Comparison of ENCODE assay signal across 18 cellular contexts in the genomic region with DNA sequence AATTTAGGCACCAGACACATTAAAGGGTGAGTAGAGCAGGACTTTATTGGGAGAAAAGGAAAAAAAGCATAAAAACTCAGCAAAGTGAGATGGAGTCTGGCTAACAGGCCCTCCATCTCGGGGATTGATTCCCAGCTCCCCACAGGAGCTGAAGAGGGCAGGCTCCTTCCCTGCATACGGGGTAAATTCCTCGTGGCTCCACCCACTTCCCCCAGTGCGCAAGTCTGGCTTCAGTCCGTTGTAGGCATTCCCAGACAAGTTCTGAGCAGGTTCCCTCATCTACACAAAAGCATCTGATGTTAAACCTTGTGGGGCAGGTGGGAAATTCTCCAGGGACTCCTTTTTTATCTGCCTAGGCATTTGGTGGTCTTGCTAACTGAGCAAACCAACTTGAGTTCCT.
"Had no signal": no experiment of that assay in that cellular context is flagged by ENCODE, and none has a peak within 500 bp of the region (broad histone marks: within the 10 kb centered on the region; RNA-seq: fewer than 3 reads in every experiment).

No MANE protein-coding gene starts in this region.

- ATAC-seq: Panc1, PC-3, SK-N-SH treated with all-trans-retinoic acid at 6 μM for 48 hours had no signal

- DNase-seq: Karpas-422; KG1; MM.1S; NCI-H1092 treated with DMSO at 0.1 percent for 48 hours; NCI-H1436; NCI-H187 treated with DMSO at 0.1 percent for 48 hours; NCI-H2029 treated with DMSO at 0.1 percent for 48 hours; NCI-H2107; NCI-H2227 treated with DMSO at 0.1 percent for 48 hours; NCI-H524; NCI-H526 treated with DMSO at 0.1 percent for 48 hours; NCI-H748 treated with DMSO at 0.1 percent for 48 hours; NK-92 treated with Interleukin-12 subunit alpha and Interleukin-12 subunit beta, amount 100 ng/mL, for 24 hours; PC-3; SHP77 had no signal

- H3K27ac ChIP-seq: RWPE1 had no signal
